12 cellular contexts compared by ENCODE assay signal in the genomic region with DNA sequence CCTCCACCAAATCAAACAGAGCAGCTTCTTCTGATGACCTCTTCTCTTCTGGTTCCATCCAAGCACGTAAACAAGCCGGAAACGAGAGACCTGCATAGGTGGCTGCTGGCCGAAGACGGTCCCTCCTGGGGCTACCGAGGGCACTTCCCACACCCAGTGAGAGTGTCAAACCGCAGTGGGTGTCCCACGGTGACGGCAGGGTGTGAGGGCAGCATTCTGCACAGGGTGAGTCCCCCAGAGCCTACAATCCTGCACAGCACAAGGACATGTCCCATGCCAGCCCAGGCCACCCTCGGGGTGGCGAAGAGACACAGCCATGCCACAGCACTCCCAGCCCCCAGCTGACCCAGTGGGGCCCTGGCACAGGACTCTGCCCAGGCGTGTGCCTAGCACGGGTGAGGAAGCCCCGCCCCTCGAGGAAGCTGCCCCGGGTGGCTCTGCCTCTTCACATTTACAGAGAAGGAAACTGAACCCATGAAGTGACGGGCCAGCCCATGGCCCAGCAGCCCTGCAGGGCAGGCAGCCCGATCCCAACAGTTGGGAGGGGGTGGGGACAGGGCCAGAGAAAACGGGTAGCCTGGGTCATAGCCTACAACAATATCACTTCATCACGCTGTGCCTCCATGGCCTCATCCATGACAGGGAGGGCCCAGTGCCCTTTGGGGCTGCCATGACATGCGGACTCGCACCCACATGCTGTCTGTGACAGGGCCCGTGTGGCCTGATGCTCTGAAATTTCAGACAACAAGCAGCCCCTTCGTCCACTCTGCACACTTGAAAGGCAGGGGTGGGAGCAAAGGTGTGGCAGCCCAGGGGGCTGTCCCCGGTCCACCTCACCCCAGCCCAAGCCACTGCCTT. TPM values are rescaled to one million over a fixed set of nuclear protein-coding genes. Genes with fewer than 3 reads are reported as not detected.
DNase-seq lines count a peak whose midpoint lies in the region; ATAC-seq lines count a peak whose summit lies in the region.
"Had no signal": no experiment of that assay in that cellular context is flagged by ENCODE, and none has a peak within 500 bp of the region (broad histone marks: within the 10 kb centered on the region; RNA-seq: fewer than 3 reads in every experiment).

No MANE protein-coding gene starts in this region.

- H3K27ac ChIP-seq in temporal lobe (ENCODE audit: low read depth, low read length), result peak overlapping the region; percentile 100
- H3K27ac ChIP-seq: right lobe of liver had no signal

- intact Hi-C loops in Right ventricle myocardium superior (cut with DNase I) (no loop called here), Right ventricle myocardium inferior (cut with DNase I) (no loop called here), left colon (cut with DNase I, micrococcal nuclease) (no loop called here)

- no peak for ATAC-seq in Right ventricle myocardium superior (ENCODE audit: poor library complexity)
- no peak for ATAC-seq in Right ventricle myocardium inferior
- ATAC-seq in left colon, result peak; percentile 37
- no peak for ATAC-seq in HG03280 (IDR thresholded peaks at IDR 0.05; ENCODE audit: unreplicated experiment)
- ATAC-seq in HG03159 (IDR thresholded peaks at IDR 0.05; ENCODE audit: unreplicated experiment), result no peak
- no peak for ATAC-seq in HG02938 (IDR thresholded peaks at IDR 0.05; ENCODE audit: unreplicated experiment)

- DNase-seq in Right ventricle myocardium superior, result peak; percentile 43
- no peak for DNase-seq in Right ventricle myocardium inferior (ENCODE audit: missing footprints)
- DNase-seq in activated naive CD4-positive, alpha-beta T cell treated with anti-CD3 and anti-CD28 coated beads, Interleukin-2, amount 50 U/mL, for 16 hours, result peak; percentile 22
- DNase-seq in left colon, result no peak
- DNase-seq: activated CD4-positive, alpha-beta T cell treated with anti-CD3 and anti-CD28 coated beads, Interleukin-2, amount 50 U/mL, for 48 hours; mammary epithelial cell; NCI-H2107; right lobe of liver had no signal

RNA-seq across cellular contexts. Expression of gene SEMA4D, which starts 43.2 kb away (rescaled TPM):
- total RNA-seq in Right ventricle myocardium superior (18.7 TPM), Right ventricle myocardium inferior (24.1 TPM), left colon (10 to 100 TPM; 18.9 to 21.2 TPM), temporal lobe (10.6 TPM)

Comparison
In these comparisons a context has a peak if more than half of its experiments do, and no peak if none do; other contexts are left out.
1. DNase-seq: peak in Right ventricle myocardium superior (single experiment) and activated naive CD4-positive, alpha-beta T cell treated with anti-CD3 and anti-CD28 coated beads, Interleukin-2, amount 50 U/mL, for 16 hours (single experiment); none in Right ventricle myocardium inferior (single experiment) and left colon (0 of 2).